In genomic region chr20:22575737-22576136, GRCh38 we compare ENCODE assay signal across 17 cellular contexts. TPM values are rescaled to one million over a fixed set of nuclear protein-coding genes. Genes with fewer than 3 reads are reported as not detected.
DNase-seq lines count a peak whose midpoint lies in the region; ATAC-seq and TF ChIP-seq lines count a peak whose summit lies in the region.
"Had no signal": no experiment of that assay in that cellular context is flagged by ENCODE, and none has a peak within 500 bp of the region (broad histone marks: within the 10 kb centered on the region; RNA-seq: fewer than 3 reads in every experiment).

No MANE protein-coding gene starts in this region.

- ATAC-seq in lower lobe of right lung (no peak), WTC11 (no peak), GM21367 (IDR thresholded peaks at IDR 0.05; ENCODE audit: unreplicated experiment) (no peak)
- ATAC-seq: K562 had no signal

- no peaks in the 10 kb centered on the region for H3K79me2 ChIP-seq in Karpas-422 (ENCODE audit: low read length)

- TF ChIP-seq CTCF in lower lobe of right lung (IDR thresholded peaks at IDR 0.05), result no peak
- TF ChIP-seq CTCF in WTC11 (IDR thresholded peaks at IDR 0.05), result no peak

- H3K4me1 ChIP-seq in SJSA1 (replicated peaks) (peaks cover 44% of the 10 kb centered on the region), lower lobe of right lung (no peaks in the 10 kb centered on the region), Karpas-422 (ENCODE audit: low read length) (peaks cover 16% of the 10 kb centered on the region)

- H3K9me3 ChIP-seq in SJSA1 (replicated peaks), result no peaks in the 10 kb centered on the region
- H3K9me3 ChIP-seq in lower lobe of right lung, result no peaks in the 10 kb centered on the region
- H3K9me3 ChIP-seq in Karpas-422 (ENCODE audit: low read length), result no peaks in the 10 kb centered on the region

- H3K27ac ChIP-seq in SJSA1 (peak overlapping the region; percentile 98), lower lobe of right lung (peak overlapping the region; percentile 89), Karpas-422 (ENCODE audit: low read length) (no peak overlapping the region)
- H3K27ac ChIP-seq: C4-2B, GM23248, SK-N-MC had no signal

- H3K4me3 Mint-ChIP-seq in T-helper 1 cell treated with Interleukin-12 subunit alpha and Interleukin-12 subunit beta and Interleukin-4 antibody, amounts not matched to agents 30 μg/mL and 1 μg/mL, for 36 hours, result no peak overlapping the region
- H3K4me3 Mint-ChIP-seq in WTC11, result no peak overlapping the region

- peaks cover 9% of the 10 kb centered on the region for H3K36me3 ChIP-seq in SJSA1
- no peaks in the 10 kb centered on the region for H3K36me3 ChIP-seq in lower lobe of right lung
- H3K36me3 ChIP-seq in Karpas-422 (ENCODE audit: insufficient read depth, low read length), result no peaks in the 10 kb centered on the region

- CTCF ChIA-PET in WTC11 (lab: Charles Lee), result interaction anchor here (0.5 to 3.2 kb wide), 5 partner anchors 9 to 1062 kb away, joined by 3 to 27 read pairs (median 6); partner anchors contain the start of gene FOXA2

- H2AFZ ChIP-seq in Karpas-422 (ENCODE audit: low read length), result no peak overlapping the region
- H2AFZ ChIP-seq: GM23248 had no signal

- DNase-seq in T-helper 1 cell (no peak), SJSA1 (ENCODE audit: low read depth in 1 of 2, low spot score in 2 of 2) (no peak), lower lobe of right lung (no peak), Karpas-422 (no peak), WTC11 (ENCODE audit: low spot score) (no peak), NCI-H524 (lab: John Stamatoyannopoulos, UW) (no peak)
- DNase-seq: 8988T, GM23248, NCI-H1048, NCI-H1694, NCI-H2107 had no signal

- peak overlapping the region; percentile 8 for H3K27ac Mint-ChIP-seq in T-helper 1 cell treated with Interleukin-12 subunit alpha and Interleukin-12 subunit beta and Interleukin-4 antibody, amounts not matched to agents 30 μg/mL and 1 μg/mL, for 36 hours
- no peak overlapping the region for H3K27ac Mint-ChIP-seq in WTC11

- POLR2A ChIA-PET in WTC11 (lab: Charles Lee), result no interaction called here

- peaks cover 94% of the 10 kb centered on the region for H3K27me3 Mint-ChIP-seq in T-helper 1 cell treated with Interleukin-12 subunit alpha and Interleukin-12 subunit beta and Interleukin-4 antibody, amounts not matched to agents 30 μg/mL and 1 μg/mL, for 36 hours (ENCODE audit: low read depth)
- H3K27me3 Mint-ChIP-seq in WTC11 (ENCODE audit: low read depth), result peaks cover 100% of the 10 kb centered on the region

- no peaks in the 10 kb centered on the region for H3K9me2 ChIP-seq in Karpas-422 (replicated peaks; ENCODE audit: insufficient read depth, low read length)

- H3K9ac ChIP-seq in Karpas-422 (ENCODE audit: low read length), result no peak overlapping the region
- H3K9ac ChIP-seq: GM23248 had no signal

- no peaks in the 10 kb centered on the region for H4K20me1 ChIP-seq in Karpas-422 (ENCODE audit: insufficient read depth, low read depth, low read length)

- intact Hi-C loops in lower lobe of right lung (cut with DNase I), result no loop called here

- H3K27me3 ChIP-seq in SJSA1 (replicated peaks), result no peaks in the 10 kb centered on the region
- peaks cover 89% of the 10 kb centered on the region for H3K27me3 ChIP-seq in lower lobe of right lung (ENCODE audit: low read depth)
- no peaks in the 10 kb centered on the region for H3K27me3 ChIP-seq in Karpas-422 (ENCODE audit: low read length)

- no peaks in the 10 kb centered on the region for H3K9me3 Mint-ChIP-seq in T-helper 1 cell treated with Interleukin-12 subunit alpha and Interleukin-12 subunit beta and Interleukin-4 antibody, amounts not matched to agents 30 μg/mL and 1 μg/mL, for 36 hours
- H3K9me3 Mint-ChIP-seq in WTC11, result no peaks in the 10 kb centered on the region

- no peaks in the 10 kb centered on the region for H3K36me3 Mint-ChIP-seq in T-helper 1 cell treated with Interleukin-12 subunit alpha and Interleukin-12 subunit beta and Interleukin-4 antibody, amounts not matched to agents 30 μg/mL and 1 μg/mL, for 36 hours (ENCODE audit: low read depth)
- H3K36me3 Mint-ChIP-seq in WTC11, result peaks cover 5% of the 10 kb centered on the region

- no peak overlapping the region for H3K4me2 ChIP-seq in Karpas-422 (ENCODE audit: low read depth, low read length, poor library complexity, severe bottlenecking)

- H3K4me3 ChIP-seq in SJSA1, result no peak overlapping the region
- H3K4me3 ChIP-seq in lower lobe of right lung, result no peak overlapping the region
- no peak overlapping the region for H3K4me3 ChIP-seq in Karpas-422 (ENCODE audit: low read length)
- H3K4me3 ChIP-seq: GM23248, K562, SK-N-MC had no signal

- peaks cover 2% of the 10 kb centered on the region for H3K4me1 Mint-ChIP-seq in T-helper 1 cell treated with Interleukin-12 subunit alpha and Interleukin-12 subunit beta and Interleukin-4 antibody, amounts not matched to agents 30 μg/mL and 1 μg/mL, for 36 hours (ENCODE audit: low read depth)
- H3K4me1 Mint-ChIP-seq in WTC11, result peaks cover 80% of the 10 kb centered on the region

TF ChIP-seq in WTC11, 78 proteins besides CTCF, POLR2A, EP300 and RAD21:
- TF ChIP-seq FOXK1 (CRISPR knock-in tag; IDR thresholded peaks at IDR 0.05) (no peak), E2F1 (CRISPR knock-in tag; IDR thresholded peaks at IDR 0.05) (no peak), CREM (CRISPR knock-in tag; IDR thresholded peaks at IDR 0.05) (no peak), ZNF232 (CRISPR knock-in tag; IDR thresholded peaks at IDR 0.05) (no peak), SMAD4 (CRISPR knock-in tag; IDR thresholded peaks at IDR 0.05) (no peak), CBFB (CRISPR knock-in tag; IDR thresholded peaks at IDR 0.05; ENCODE audit: low read depth) (no peak), FOXP1 (CRISPR knock-in tag; IDR thresholded peaks at IDR 0.05; ENCODE audit: borderline replicate concordance) (no peak), ZNF396 (CRISPR knock-in tag; IDR thresholded peaks at IDR 0.05; ENCODE audit: borderline replicate concordance) (no peak), NFYB (CRISPR knock-in tag; conservative IDR thresholded peaks at IDR 0.05; ENCODE audit: low read depth) (no peak), RELA (CRISPR knock-in tag; IDR thresholded peaks at IDR 0.05; ENCODE audit: borderline replicate concordance) (no peak), ZNF416 (CRISPR knock-in tag; IDR thresholded peaks at IDR 0.05) (no peak), NFE2L1 (CRISPR knock-in tag; IDR thresholded peaks at IDR 0.05) (no peak), GTF2I (CRISPR knock-in tag; conservative IDR thresholded peaks at IDR 0.05) (no peak)

RNA-seq across cellular contexts. Expression of gene FOXA2, which starts 8.6 kb away (rescaled TPM):
- 12.8 and 14.0 TPM in 2 replicates for total RNA-seq in SJSA1 (2014; rRNA removed; shearing (Covaris generic))
- total RNA-seq in lower lobe of right lung, result 23.5 TPM
- total RNA-seq in Karpas-422 (2014; rRNA removed; shearing (Covaris generic); ENCODE audit: low replicate concordance), result not detected in 2 replicates
- total RNA-seq in WTC11 (2021), result 1.3 to 3.1 TPM (median 1.3 TPM) in 3 replicates
- total RNA-seq: GM23248, M059J had no signal
